12 cellular contexts compared by ENCODE assay signal in genomic region chr5:135127604-135128240, GRCh38.
DNase-seq lines count a peak whose midpoint lies in the region; ATAC-seq, FAIRE-seq and TF ChIP-seq lines count a peak whose summit lies in the region.
"Had no signal": no experiment of that assay in that cellular context is flagged by ENCODE, and none has a peak within 500 bp of the region (broad histone marks: within the 10 kb centered on the region; RNA-seq: fewer than 3 reads in every experiment).

No MANE protein-coding gene starts in this region.

- TF ChIP-seq POLR2A in HepG2 (IDR thresholded peaks at IDR 0.05; ENCODE audit: insufficient read depth in 1 of 2, low read depth in 2 of 2, low read length in 2 of 2): no peak
- TF ChIP-seq POLR2A in right lobe of liver (IDR thresholded peaks at IDR 0.05): no peak

- intact Hi-C loops in HepG2 (cut with micrococcal nuclease; ENCODE audit: unreplicated experiment): no loop called here
- intact Hi-C loops in right lobe of liver (cut with DNase I): no loop called here

- H3K4me3 ChIP-seq in HepG2 (replicated peaks in 1 of 3; ENCODE audit: insufficient read depth in 1 of 3, low read depth in 2 of 3, low read length in 3 of 3) (peak overlapping the region in 2 of 3 experiments; percentile 11 to 58; a peak in 2 of 6 replicates), right lobe of liver (no peak overlapping the region)
- H3K4me3 ChIP-seq: thoracic aorta had no signal

- peak; percentile 55 for FAIRE-seq in HepG2 (lab: Jason Lieb, UNC)

- no peak overlapping the region for H3K27ac ChIP-seq in HepG2 (ENCODE audit: extremely low read length, insufficient read depth, low read length)
- no peak overlapping the region for H3K27ac ChIP-seq in right lobe of liver
- no peak overlapping the region for H3K27ac ChIP-seq in foreskin keratinocyte
- H3K27ac ChIP-seq: thoracic aorta had no signal

- H4K20me1 ChIP-seq in HepG2 (ENCODE audit: insufficient read depth, low read length): no peaks in the 10 kb centered on the region

- H3K9me3 ChIP-seq in HepG2 (ENCODE audit: low read length) (no peaks in the 10 kb centered on the region), right lobe of liver (no peaks in the 10 kb centered on the region)
- H3K9me3 ChIP-seq: thoracic aorta had no signal

- 7% methylated on average over 6 of the region's 11 CpGs for WGBS in HepG2 (ENCODE audit: low lambda C conversion rate)
- WGBS in right lobe of liver (ENCODE audit: insufficient coverage, low coverage, low lambda C conversion rate, missing lambda C conversion rate): no CpG with 5 or more reads among the region's 11 CpGs

- TF ChIP-seq EP300 in HepG2 (IDR thresholded peaks at IDR 0.05; ENCODE audit: low read depth in 2 of 2, low read length in 2 of 2) (0 out of 4 replicates have a peak, but pooled peaks of 1 of the 2 experiments have one; percentile 8), HepG2 (CRISPR knock-in tag; IDR thresholded peaks at IDR 0.05; ENCODE audit: borderline replicate concordance) (no peak)

- H3K4me2 ChIP-seq in HepG2 (ENCODE audit: low read depth, low read length): peak overlapping the region; percentile 79

- ATAC-seq in HepG2 (peak; percentile 86), right lobe of liver (no peak), foreskin keratinocyte (peak; percentile 68), GM18867 (IDR thresholded peaks at IDR 0.05; ENCODE audit: unreplicated experiment) (no peak), GM19467 (IDR thresholded peaks at IDR 0.05; ENCODE audit: unreplicated experiment) (no peak)

- no TSS peak for BruUV-seq in HepG2 (replicated peaks; lab: Mats Ljungman, UMichigan)

- H2AFZ ChIP-seq in HepG2 (ENCODE audit: low read length): no peak overlapping the region

- CTCF ChIA-PET in HepG2 (lab: Yijun Ruan, JAX; ENCODE audit: low intra/inter-chr PET ratio, low total read pairs): no interaction called here

- no peaks in the 10 kb centered on the region for H3K79me2 ChIP-seq in HepG2 (ENCODE audit: insufficient read depth, low read length)

- H3K27me3 ChIP-seq in HepG2 (ENCODE audit: control insufficient read depth in 1 of 2, insufficient read depth in 2 of 2, low read length in 2 of 2) (no peaks in the 10 kb centered on the region), right lobe of liver (no peaks in the 10 kb centered on the region), foreskin keratinocyte (peaks cover 34% of the 10 kb centered on the region)

- TF ChIP-seq RAD21 in HepG2 (CRISPR knock-in tag; IDR thresholded peaks at IDR 0.05): no peak

- in situ Hi-C loops in HepG2 (cut with HindIII; ENCODE audit: extremely low pct_ligation_motif_present, low pct_unique_long_range_greater_than_20kb): no loop called here

- DNase-seq in HepG2 (ENCODE audit: low spot score) (peak; percentile 83), right lobe of liver (no peak), SW480 (ENCODE audit: low spot score) (peak; percentile 98), foreskin keratinocyte (peak; percentile 39 to 59), NCI-H146 (lab: John Stamatoyannopoulos, UW) (no peak)
- DNase-seq in activated naive CD4-positive, alpha-beta T cell treated with Interleukin-2 at 50 U/mL for 16 hours: no peak
- DNase-seq: MM.1S; NCI-H82; stimulated activated CD4-positive, alpha-beta T cell treated with anti-CD3 and anti-CD28 coated beads, Interleukin-2, amount 100 ng/mL, for 48 hours had no signal

- H3K36me3 ChIP-seq in HepG2 (replicated peaks in 1 of 2; ENCODE audit: control insufficient read depth in 1 of 2, insufficient read depth in 2 of 2, low read length in 2 of 2) (no peaks in the 10 kb centered on the region), right lobe of liver (no peaks in the 10 kb centered on the region)
- H3K36me3 ChIP-seq: thoracic aorta had no signal

- no peak overlapping the region for H3K9ac ChIP-seq in HepG2 (ENCODE audit: insufficient read depth, low read depth, low read length)

- no peak for TF ChIP-seq CTCF in HepG2 (CRISPR knock-in tag; IDR thresholded peaks at IDR 0.05)
- no peak for TF ChIP-seq CTCF in right lobe of liver (IDR thresholded peaks at IDR 0.05)
- TF ChIP-seq CTCF in foreskin keratinocyte (conservative IDR thresholded peaks at IDR 0.05): no peak

- H3K4me1 ChIP-seq in HepG2 (ENCODE audit: insufficient read depth, low read length) (peaks cover 50% of the 10 kb centered on the region), right lobe of liver (no peaks in the 10 kb centered on the region), foreskin keratinocyte (no peaks in the 10 kb centered on the region)

- POLR2A ChIA-PET in HepG2 (lab: Yijun Ruan, JAX): interaction anchor here (2.2 to 2.4 kb wide), 2 partner anchors 29 to 93 kb away, joined by 6 to 7 read pairs; no protein-coding TSS in a partner anchor

TF ChIP-seq in HepG2, 621 proteins besides CTCF, POLR2A, EP300 and RAD21 (continues in another document):
- TF ChIP-seq CEBPB (IDR thresholded peaks at IDR 0.05; ENCODE audit: borderline replicate concordance, low read depth, low read length) (peak; percentile 34; the same call in 1 of the 2 replicates), PHF21A (CRISPR knock-in tag; IDR thresholded peaks at IDR 0.05) (peak; percentile 52; the same call in 1 of the 2 replicates), ZBTB44 (CRISPR knock-in tag; IDR thresholded peaks at IDR 0.05) (no peak), ATF3 (CRISPR knock-in tag; IDR thresholded peaks at IDR 0.05) (peak; percentile 54; the same call in 1 of the 2 replicates), ZNF792 (CRISPR knock-in tag; IDR thresholded peaks at IDR 0.05) (peak; percentile 48; the same call in 1 of the 2 replicates), FOXA1 (IDR thresholded peaks at IDR 0.05) (no peak), FOXA1 (CRISPR knock-in tag; IDR thresholded peaks at IDR 0.05) (peak; percentile 68), JUND (CRISPR knock-in tag; IDR thresholded peaks at IDR 0.05) (peak; percentile 80), ZNF235 (CRISPR knock-in tag; IDR thresholded peaks at IDR 0.05; ENCODE audit: borderline replicate concordance) (0 out of 2 replicates have a peak, but pooled peaks have one; percentile 48), ZNF891 (CRISPR knock-in tag; IDR thresholded peaks at IDR 0.05) (0 out of 2 replicates have a peak, but pooled peaks have one; percentile 12), ZNF441 (CRISPR knock-in tag; IDR thresholded peaks at IDR 0.05; ENCODE audit: borderline replicate concordance) (peak; percentile 50; the same call in 1 of the 2 replicates), REPIN1 (CRISPR knock-in tag; IDR thresholded peaks at IDR 0.05; ENCODE audit: borderline replicate concordance, low read depth) (0 out of 2 replicates have a peak, but pooled peaks have one; percentile 28), ZMYM4 (CRISPR knock-in tag; IDR thresholded peaks at IDR 0.05) (peak; percentile 54; the same call in 1 of the 2 replicates), MAX (IDR thresholded peaks at IDR 0.05) (peak; percentile 52), XBP1 (CRISPR knock-in tag; IDR thresholded peaks at IDR 0.05) (no peak), SALL1 (CRISPR knock-in tag; IDR thresholded peaks at IDR 0.05) (peak; percentile 78), ZBTB21 (CRISPR knock-in tag; IDR thresholded peaks at IDR 0.05) (no peak), CEBPG (CRISPR knock-in tag; IDR thresholded peaks at IDR 0.05) (peak; percentile 51), MXI1 (IDR thresholded peaks at IDR 0.05; ENCODE audit: borderline replicate concordance, low read depth, low read length) (0 out of 3 replicates have a peak, but pooled peaks have one; percentile 22), AHR (CRISPR knock-in tag; IDR thresholded peaks at IDR 0.05) (no peak), FOSL2 (CRISPR knock-in tag; IDR thresholded peaks at IDR 0.05) (peak; percentile 94), KDM5B (CRISPR knock-in tag; IDR thresholded peaks at IDR 0.05; ENCODE audit: borderline replicate concordance) (0 out of 2 replicates have a peak, but pooled peaks have one; percentile 26), LCORL (IDR thresholded peaks at IDR 0.05) (no peak), LCORL (CRISPR knock-in tag; IDR thresholded peaks at IDR 0.05) (peak; percentile 82; the same call in 1 of the 2 replicates)

Comparison
In these comparisons a context has a peak if more than half of its experiments do, and no peak if none do; other contexts are left out.
1. ATAC-seq: peak in HepG2 (single experiment) and foreskin keratinocyte (single experiment); none in right lobe of liver (0 of 4), GM18867 (single experiment) and GM19467 (single experiment).
2. DNase-seq: peak in HepG2 (single experiment), SW480 (single experiment) and foreskin keratinocyte (2 of 2); none in right lobe of liver (0 of 3), NCI-H146 (single experiment) and activated naive CD4-positive, alpha-beta T cell treated with Interleukin-2 at 50 U/mL for 16 hours (single experiment).
3. H3K4me3 ChIP-seq: peak in HepG2 (2 of 3); none in right lobe of liver (0 of 3).